18 cellular contexts compared by ENCODE assay signal in genomic region chr3:112873632-112874031, GRCh38. TPM values are rescaled to one million over a fixed set of nuclear protein-coding genes. Genes with fewer than 3 reads are reported as not detected.
DNase-seq lines count a peak whose midpoint lies in the region; ATAC-seq and TF ChIP-seq lines count a peak whose summit lies in the region.
"Had no signal": no experiment of that assay in that cellular context is flagged by ENCODE, and none has a peak within 500 bp of the region (broad histone marks: within the 10 kb centered on the region; RNA-seq: fewer than 3 reads in every experiment).

No MANE protein-coding gene starts in this region.

- no peaks in the 10 kb centered on the region for H3K79me2 ChIP-seq in SU-DHL-6 (ENCODE audit: insufficient read depth, low read length)

- H3K4me1 ChIP-seq in HAP-1, result no peaks in the 10 kb centered on the region
- H3K4me1 ChIP-seq in spleen, result peaks cover 0 to 22% (median 13%) of the 10 kb centered on the region in 6 donors
- H3K4me1 ChIP-seq: left lung, SJCRH30 had no signal

- H3K27me3 ChIP-seq in SU-DHL-6 (ENCODE audit: low read length) (no peaks in the 10 kb centered on the region), HAP-1 (ENCODE audit: low read depth) (no peaks in the 10 kb centered on the region; the same call in 1 of the 2 replicates), spleen (replicated peaks in 1 of 7) (no peaks in the 10 kb centered on the region)
- H3K27me3 ChIP-seq: left lung, SJCRH30 had no signal

- H3K9me3 ChIP-seq in SU-DHL-6 (ENCODE audit: insufficient read depth, low read length), result peaks cover 12% of the 10 kb centered on the region; the same call in 1 of the 2 replicates
- H3K9me3 ChIP-seq in HAP-1, result no peaks in the 10 kb centered on the region; the same call in 1 of the 2 replicates
- peaks cover 0 to 27% (median 25%) of the 10 kb centered on the region in 8 donors for H3K9me3 ChIP-seq in spleen

- no peak for TF ChIP-seq POLR2A in spleen (IDR thresholded peaks at IDR 0.05)

- TF ChIP-seq CTCF in SU-DHL-6 (IDR thresholded peaks at IDR 0.05; ENCODE audit: insufficient read depth, low read length, poor library complexity, severe bottlenecking) (no peak), spleen (IDR thresholded peaks at IDR 0.05 in 8 of 11, conservative IDR thresholded peaks at IDR 0.05 in 3 of 11) (no peak)

- in situ Hi-C loops in HAP-1 (cut with MboI; ENCODE audit: low sequenced_read_pairs), result no loop called here

- intact Hi-C loops in spleen (cut with DNase I; ENCODE audit: low total_unique reads), result no loop called here

- 50 to 67% (median 57%) methylated on average over 2 of the region's 2 CpGs for WGBS in spleen, 5 donors

- no peaks in the 10 kb centered on the region for H4K20me1 ChIP-seq in SU-DHL-6 (ENCODE audit: low read depth, low read length)

- H3K27ac ChIP-seq in SU-DHL-6 (ENCODE audit: low read depth, low read length) (peak overlapping the region; percentile 85), substantia nigra (ENCODE audit: low read depth, low read length, poor library complexity, severe bottlenecking) (no peak overlapping the region), spleen (peak overlapping the region in 2 of 8 donors; percentile 53 to 70)
- H3K27ac ChIP-seq: left lung, SJCRH30 had no signal

- peak overlapping the region; percentile 100 for H3K4me2 ChIP-seq in SU-DHL-6 (ENCODE audit: low read depth, low read length, poor library complexity, severe bottlenecking)

- peak overlapping the region; percentile 61 for H3K9ac ChIP-seq in SU-DHL-6 (ENCODE audit: low read length)

- no peak for DNase-seq in HAP-1 (ENCODE audit: low spot score in 2 of 2)
- DNase-seq in cerebellum (ENCODE audit: low spot score), result no peak
- no peak for DNase-seq in substantia nigra (lab: John Stamatoyannopoulos, UW)
- no peak for DNase-seq in spleen
- DNase-seq: activated naive CD8-positive, alpha-beta T cell treated with anti-CD3 and anti-CD28 coated beads, Interleukin-2, amount 10 ng/mL, durations not matched to agents 7 days and 5 days; EL; HFFc6; hippocampal formation; left lung; SJCRH30 had no signal

- H3K36me3 ChIP-seq in SU-DHL-6 (ENCODE audit: low read length) (peaks cover 7% of the 10 kb centered on the region; the same call in 1 of the 2 replicates), HAP-1 (replicated peaks) (no peaks in the 10 kb centered on the region), spleen (no peaks in the 10 kb centered on the region)
- H3K36me3 ChIP-seq: left lung, SJCRH30 had no signal

- H3F3A ChIP-seq in SU-DHL-6 (ENCODE audit: insufficient read depth), result peaks cover 5% of the 10 kb centered on the region; the same call in 1 of the 2 replicates

- H2AFZ ChIP-seq in SU-DHL-6 (ENCODE audit: low read depth, low read length, severe bottlenecking), result no peak overlapping the region

- no peaks in the 10 kb centered on the region for H3K9me2 ChIP-seq in SU-DHL-6 (replicated peaks; ENCODE audit: insufficient read depth, low read length)

- H3K4me3 ChIP-seq in SU-DHL-6 (ENCODE audit: insufficient read depth, low read length, poor library complexity, severe bottlenecking) (peak overlapping the region; percentile 40), HAP-1 (no peak overlapping the region), spleen (peak overlapping the region in 1 of 8 donors; percentile 46)
- H3K4me3 ChIP-seq: left lung, SJCRH30 had no signal

- peak; percentile 57 for ATAC-seq in GM18520 (IDR thresholded peaks at IDR 0.05; ENCODE audit: unreplicated experiment)
- peak; percentile 65 for ATAC-seq in GM21723 (IDR thresholded peaks at IDR 0.05; ENCODE audit: unreplicated experiment)
- ATAC-seq in HG03196 (IDR thresholded peaks at IDR 0.05; ENCODE audit: unreplicated experiment), result peak; percentile 71
- ATAC-seq: esophagus mucosa, left lung had no signal

RNA-seq across cellular contexts. Expression of gene CD200R1L, which starts 27.0 kb away (rescaled TPM):
- total RNA-seq in cerebellum (not detected), spleen (not detected)
- not detected for polyA plus RNA-seq in spleen
- total RNA-seq: activated naive CD8-positive, alpha-beta T cell treated with anti-CD3 and anti-CD28 coated beads, Interleukin-2, amount 10 ng/mL, durations not matched to agents 7 days and 5 days; esophagus mucosa; HFFc6; left lung; neural crest cell; SJCRH30; temporal lobe had no signal
- polyA plus RNA-seq: BJ had no signal
